Comparison of ENCODE assay signal across 22 cellular contexts in genomic region chr7:101699399-101699798, GRCh38.
A peak's percentile ranks its signal among the peaks of the same experiment; 100 is the strongest.
DNase-seq lines count a peak whose midpoint lies in the region; ATAC-seq, FAIRE-seq and TF ChIP-seq lines count a peak whose summit lies in the region.
"Had no signal": no experiment of that assay in that cellular context is flagged by ENCODE, and none has a peak within 500 bp of the region (broad histone marks: within the 10 kb centered on the region; RNA-seq: fewer than 3 reads in every experiment).

No MANE protein-coding gene starts in this region.

- 95% methylated on average over 3 of the region's 3 CpGs; no CpG with 5 or more reads in 1 of the 2 experiments for WGBS in H1 (ENCODE audit: extremely low coverage in 1 of 2, insufficient coverage in 1 of 2, insufficient read length in 1 of 2, insufficient replicate concordance in 2 of 2, low coverage in 1 of 2, low lambda C conversion rate in 2 of 2, missing lambda C conversion rate in 1 of 2), 2 experiments
- WGBS in trophoblast cell (ENCODE audit: extremely low coverage, insufficient coverage, insufficient read length) = no CpG with 5 or more reads among the region's 3 CpGs

- H3K4ac ChIP-seq in H1 (replicated peaks; ENCODE audit: insufficient read length, low read depth, low read length) (peak overlapping the region; percentile 13), trophoblast cell (ENCODE audit: low read depth, low read length) (no peak overlapping the region)

- H3K23ac ChIP-seq in H1 (ENCODE audit: insufficient read length) = no peak overlapping the region
- H3K23ac ChIP-seq in trophoblast cell (ENCODE audit: low read length) = no peak overlapping the region

- H4K8ac ChIP-seq in H1 (ENCODE audit: extremely low read depth, insufficient read depth, low read length) = no peak overlapping the region
- no peak overlapping the region for H4K8ac ChIP-seq in trophoblast cell (ENCODE audit: low read depth, low read length)

- peak; percentile 58 for DNase-seq in DMS 273 treated with DMSO at 0.1 percent for 48 hours (lab: John Stamatoyannopoulos, UW)
- DNase-seq in H1 (ENCODE audit: low read depth in 1 of 2, low spot score in 2 of 2) = no peak
- DNase-seq in trophoblast cell = no peak
- DNase-seq in HPDE6-E6E7 (ENCODE audit: extremely low spot score) = no peak
- no peak for DNase-seq in hippocampal formation (lab: John Stamatoyannopoulos, UW)
- DNase-seq: BE2C; CD4-positive, alpha-beta T cell; COR-L47; DMS153; GM23248; HCEC 1CT; NCI-H1092 treated with DMSO at 0.1 percent for 48 hours; NCI-H146; NCI-H2029; NCI-H345; NCI-H82; SJCRH30; T-cell had no signal

- no peak for TF ChIP-seq CTCF in H1 (IDR thresholded peaks at IDR 0.05; ENCODE audit: control extremely low read depth in 1 of 3, insufficient read depth in 1 of 3, low read depth in 1 of 3, low read length in 3 of 3)

- no peak for TF ChIP-seq EP300 in H1 (IDR thresholded peaks at IDR 0.05; ENCODE audit: borderline replicate concordance in 1 of 2, low read depth in 2 of 2, low read length in 2 of 2)

- POLR2A ChIA-PET in H1 (lab: Charles Lee; ENCODE audit: partially characterized antibody) = no interaction called here

- H2AK5ac ChIP-seq in H1 (ENCODE audit: low read depth, low read length) (peak overlapping the region; percentile 43; the same call in 1 of the 2 replicates), trophoblast cell (ENCODE audit: low read length) (no peak overlapping the region)

- no peaks in the 10 kb centered on the region for H3K27me3 ChIP-seq in BLaER1 treated with 17β-estradiol and CSF1 and Interleukin-3, amounts not matched to agents 10 nM and 100 nM
- H3K27me3 ChIP-seq in H1 (replicated peaks in 1 of 4; ENCODE audit: control insufficient read depth in 3 of 4, extremely low read depth in 1 of 4, insufficient read depth in 3 of 4, low read length in 3 of 4) (no peaks in the 10 kb centered on the region), trophoblast cell (ENCODE audit: insufficient read depth, low read length) (no peaks in the 10 kb centered on the region)
- H3K27me3 ChIP-seq: BE2C had no signal

- H3K56ac ChIP-seq in H1 (replicated peaks; ENCODE audit: insufficient read length, low read depth, low read length) = no peak overlapping the region

- H3K9ac ChIP-seq in BLaER1 treated with 17β-estradiol and CSF1 and Interleukin-3, amounts not matched to agents 10 nM and 100 nM = 0 out of 22 replicates have a peak overlapping the region, but pooled peaks of 1 of the 11 experiments have one; percentile 29
- H3K9ac ChIP-seq in H1 (replicated peaks in 1 of 4; ENCODE audit: extremely low read depth in 1 of 4, low read depth in 3 of 4, low read length in 3 of 4) (no peak overlapping the region), trophoblast cell (ENCODE audit: low read length) (no peak overlapping the region)
- H3K9ac ChIP-seq: GM23248 had no signal

- H4K20me1 ChIP-seq in BLaER1 treated with 17β-estradiol and CSF1 and Interleukin-3, amounts not matched to agents 10 nM and 100 nM = no peaks in the 10 kb centered on the region
- H4K20me1 ChIP-seq in H1 (replicated peaks in 1 of 2; ENCODE audit: control insufficient read depth in 1 of 2, insufficient read depth in 2 of 2, low read length in 2 of 2) = no peaks in the 10 kb centered on the region

- H4K12ac ChIP-seq in trophoblast cell (ENCODE audit: low read depth, low read length) = no peak overlapping the region

- no peak for FAIRE-seq in H1 (lab: Jason Lieb, UNC)
- FAIRE-seq: GM12892, RCC 7860 had no signal

- H2BK120ac ChIP-seq in H1 (replicated peaks; ENCODE audit: low read depth, low read length) (no peak overlapping the region), trophoblast cell (ENCODE audit: insufficient read depth, low read length, poor library complexity) (no peak overlapping the region)

- H3K79me1 ChIP-seq in H1 (ENCODE audit: low read depth, low read length) = no peaks in the 10 kb centered on the region; the same call in 1 of the 2 replicates
- no peaks in the 10 kb centered on the region for H3K79me1 ChIP-seq in trophoblast cell (ENCODE audit: low read length)

- no peaks in the 10 kb centered on the region for H3K36me3 ChIP-seq in BLaER1 treated with 17β-estradiol and CSF1 and Interleukin-3, amounts not matched to agents 10 nM and 100 nM
- H3K36me3 ChIP-seq in H1 (ENCODE audit: control insufficient read depth in 2 of 4, insufficient read depth in 4 of 4, low read length in 3 of 4) (no peaks in the 10 kb centered on the region), trophoblast cell (ENCODE audit: control insufficient read depth in 1 of 2, insufficient read depth in 2 of 2, low read length in 2 of 2) (no peaks in the 10 kb centered on the region)
- H3K36me3 ChIP-seq: BE2C, SJCRH30 had no signal

- peak overlapping the region; percentile 94 for H2BK15ac ChIP-seq in H1 (ENCODE audit: low read length)

- H3K18ac ChIP-seq in H1 (ENCODE audit: extremely low read depth, low read length) (peak overlapping the region; percentile 68; the same call in 1 of the 2 replicates), trophoblast cell (ENCODE audit: low read length) (no peak overlapping the region)

- H3K4me1 ChIP-seq in BLaER1 treated with 17β-estradiol and CSF1 and Interleukin-3, amounts not matched to agents 10 nM and 100 nM = peaks cover under 1 to 22% (median 17%) of the 10 kb centered on the region in 10 experiments; a peak in 16 of 20 replicates
- no peaks in the 10 kb centered on the region for H3K4me1 ChIP-seq in H1 (replicated peaks in 1 of 4; ENCODE audit: control insufficient read depth in 3 of 4, insufficient read depth in 4 of 4, low read length in 3 of 4)
- no peaks in the 10 kb centered on the region for H3K4me1 ChIP-seq in trophoblast cell (ENCODE audit: control insufficient read depth in 1 of 2, insufficient read depth in 2 of 2, low read length in 2 of 2)
- H3K4me1 ChIP-seq: BE2C, SJCRH30 had no signal

- H3K4me2 ChIP-seq in BLaER1 treated with 17β-estradiol and CSF1 and Interleukin-3, amounts not matched to agents 10 nM and 100 nM = peak overlapping the region in 6 of 11 experiments; percentile 2 to 48 (median 16); a peak in 5 of 22 replicates
- H3K4me2 ChIP-seq in H1 (ENCODE audit: insufficient read depth in 1 of 2, low read depth in 2 of 2, low read length in 2 of 2) (no peak overlapping the region), trophoblast cell (ENCODE audit: low read length) (no peak overlapping the region)

- H2BK5ac ChIP-seq in H1 (ENCODE audit: low read depth, low read length) (no peak overlapping the region), trophoblast cell (ENCODE audit: low read depth, low read length, poor library complexity) (no peak overlapping the region)

- H3K4me3 ChIP-seq in BLaER1 treated with 17β-estradiol and CSF1 and Interleukin-3, amounts not matched to agents 10 nM and 100 nM = no peak overlapping the region
- no peak overlapping the region for H3K4me3 ChIP-seq in H1 (ENCODE audit: extremely low read depth in 1 of 4, insufficient read depth in 2 of 4, low read depth in 3 of 4, low read length in 4 of 4)
- H3K4me3 ChIP-seq in trophoblast cell (ENCODE audit: low read depth, low read length) = peak overlapping the region; percentile 6
- H3K4me3 ChIP-seq: GM23248, SJCRH30 had no signal

- no peak overlapping the region for H3K27ac ChIP-seq in BLaER1 treated with 17β-estradiol and CSF1 and Interleukin-3, amounts not matched to agents 10 nM and 100 nM
- H3K27ac ChIP-seq in H1 (ENCODE audit: low read depth, low read length) (no peak overlapping the region), trophoblast cell (ENCODE audit: low read depth, low read length) (no peak overlapping the region)
- H3K27ac ChIP-seq: GM23248, SJCRH30 had no signal

- H2BK20ac ChIP-seq in H1 (ENCODE audit: low read length) = 0 out of 2 replicates have a peak overlapping the region, but pooled peaks have one; percentile 61

- no peaks in the 10 kb centered on the region for H3K79me2 ChIP-seq in H1 (ENCODE audit: control insufficient read depth in 1 of 2, insufficient read depth in 2 of 2, low read length in 2 of 2)
- no peaks in the 10 kb centered on the region for H3K79me2 ChIP-seq in trophoblast cell (ENCODE audit: control insufficient read depth, insufficient read depth, low read length, poor library complexity)

- H4K5ac ChIP-seq in H1 (ENCODE audit: insufficient read length, low read depth, low read length) = no peak overlapping the region

- peak overlapping the region; percentile 42 for H4K91ac ChIP-seq in H1 (replicated peaks; ENCODE audit: insufficient read length, low read length)
- H4K91ac ChIP-seq in trophoblast cell (ENCODE audit: low read depth, low read length) = no peak overlapping the region

- ATAC-seq in HG03457 (IDR thresholded peaks at IDR 0.05; ENCODE audit: unreplicated experiment) = no peak

- H2BK12ac ChIP-seq in H1 (ENCODE audit: low read depth, low read length) (peak overlapping the region; percentile 30; the same call in 1 of the 2 replicates), trophoblast cell (ENCODE audit: low read length) (no peak overlapping the region)

- H3K14ac ChIP-seq in H1 (ENCODE audit: insufficient read length) (no peak overlapping the region), trophoblast cell (ENCODE audit: low read length) (no peak overlapping the region)

- TF ChIP-seq POLR2A in H1 (IDR thresholded peaks at IDR 0.05; ENCODE audit: control extremely low read depth in 1 of 2, low read depth in 2 of 2, low read length in 2 of 2) = no peak

- H3K23me2 ChIP-seq in H1 (ENCODE audit: low read depth, low read length) = no peaks in the 10 kb centered on the region

- no peak overlapping the region for H2AFZ ChIP-seq in H1 (ENCODE audit: low read length)
- no peak overlapping the region for H2AFZ ChIP-seq in trophoblast cell (ENCODE audit: insufficient read depth, low read length, poor library complexity)
- H2AFZ ChIP-seq: GM23248 had no signal

- H3K9me3 ChIP-seq in BLaER1 treated with 17β-estradiol and CSF1 and Interleukin-3, amounts not matched to agents 10 nM and 100 nM (replicated peaks in 1 of 11) = no peaks in the 10 kb centered on the region
- H3K9me3 ChIP-seq in H1 (ENCODE audit: insufficient read depth in 2 of 2, low read depth in 1 of 2, low read length in 1 of 2) (no peaks in the 10 kb centered on the region), trophoblast cell (ENCODE audit: insufficient read depth, low read depth, low read length) (peaks cover 11% of the 10 kb centered on the region)
- H3K9me3 ChIP-seq: BE2C, SJCRH30 had no signal

- TF ChIP-seq RAD21 in H1 (IDR thresholded peaks at IDR 0.05 in 1 of 2, conservative IDR thresholded peaks at IDR 0.05 in 1 of 2; ENCODE audit: low read depth in 2 of 2, low read length in 2 of 2) = no peak

- CTCF ChIA-PET in H1 (lab: Charles Lee; ENCODE audit: partially characterized antibody) = interaction anchor here (1.0 to 1.2 kb wide), 2 partner anchors 12 to 93 kb away, joined by 3 to 4 read pairs; no protein-coding TSS in a partner anchor

TF ChIP-seq in H1, 55 proteins besides CTCF, POLR2A, EP300 and RAD21 (continues in another document):
- TF ChIP-seq RBBP5 (IDR thresholded peaks at IDR 0.05; ENCODE audit: borderline replicate concordance, low read depth, low read length) = no peak
- no peak for TF ChIP-seq EGR1 (IDR thresholded peaks at IDR 0.05; ENCODE audit: borderline replicate concordance, low read depth, low read length)
- no peak for TF ChIP-seq HDAC2 (IDR thresholded peaks at IDR 0.05; ENCODE audit: borderline replicate concordance in 1 of 2, low read depth in 2 of 2, low read length in 2 of 2)
- TF ChIP-seq SUZ12 (IDR thresholded peaks at IDR 0.05; ENCODE audit: low read length) = no peak
- no peak for TF ChIP-seq TAF7 (optimal IDR thresholded peaks at IDR 0.05; ENCODE audit: borderline replicate concordance, low read depth, low read length)

Comparison
In these comparisons a context has a peak if more than half of its experiments do, and no peak if none do; other contexts are left out.
1. H3K4me2 ChIP-seq: peak in BLaER1 treated with 17β-estradiol and CSF1 and Interleukin-3, amounts not matched to agents 10 nM and 100 nM (6 of 11); none in H1 (0 of 2) and trophoblast cell (single experiment).